Comparison of ENCODE assay signal across 16 cellular contexts in genomic region chr20:1296117-1296610, GRCh38. TPM values are rescaled to one million over a fixed set of nuclear protein-coding genes. Genes with fewer than 3 reads are reported as not detected.
DNase-seq lines count a peak whose midpoint lies in the region; ATAC-seq and TF ChIP-seq lines count a peak whose summit lies in the region.
"Had no signal": no experiment of that assay in that cellular context is flagged by ENCODE, and none has a peak within 500 bp of the region (broad histone marks: within the 10 kb centered on the region; RNA-seq: fewer than 3 reads in every experiment).

No MANE protein-coding gene starts in this region.

- POLR2A ChIA-PET in activated CD4-positive, alpha-beta T cell treated with anti-CD3 and anti-CD28 coated beads, Interleukin-2, amount 10 ng/mL, durations not matched to agents 7 days and 5 days (lab: Charles Lee): no interaction called here

- H3K4me3 Mint-ChIP-seq in activated CD4-positive, alpha-beta T cell treated with anti-CD3 and anti-CD28 coated beads, Interleukin-2, amount 10 ng/mL, durations not matched to agents 7 days and 5 days: no peak overlapping the region
- H3K4me3 Mint-ChIP-seq in stimulated activated effector memory CD8-positive, alpha-beta T cell treated with anti-CD3 and anti-CD28 coated beads, Interleukin-12 subunit alpha, Interleukin-12 subunit beta, amount 100 ng/mL, for 72 hours: no peak overlapping the region
- H3K4me3 Mint-ChIP-seq: B cell; CD4-positive, CD25-positive, alpha-beta regulatory T cell; CD8-positive, alpha-beta T cell had no signal

- TF ChIP-seq CTCF in omental fat pad (IDR thresholded peaks at IDR 0.05): no peak

- H3K4me1 Mint-ChIP-seq in activated CD4-positive, alpha-beta T cell treated with anti-CD3 and anti-CD28 coated beads, Interleukin-2, amount 10 ng/mL, durations not matched to agents 7 days and 5 days: peaks cover 32% of the 10 kb centered on the region
- peaks cover 13% of the 10 kb centered on the region for H3K4me1 Mint-ChIP-seq in stimulated activated effector memory CD8-positive, alpha-beta T cell treated with anti-CD3 and anti-CD28 coated beads, Interleukin-12 subunit alpha, Interleukin-12 subunit beta, amount 100 ng/mL, for 72 hours
- H3K4me1 Mint-ChIP-seq: B cell had no signal

- H3K27me3 Mint-ChIP-seq in activated CD4-positive, alpha-beta T cell treated with anti-CD3 and anti-CD28 coated beads, Interleukin-2, amount 10 ng/mL, durations not matched to agents 7 days and 5 days: no peaks in the 10 kb centered on the region
- H3K27me3 Mint-ChIP-seq: B cell; CD4-positive, CD25-positive, alpha-beta regulatory T cell had no signal

- intact Hi-C loops in posterior vena cava (cut with DNase I): no loop called here

- peaks cover 11% of the 10 kb centered on the region for H3K36me3 Mint-ChIP-seq in activated CD4-positive, alpha-beta T cell treated with anti-CD3 and anti-CD28 coated beads, Interleukin-2, amount 10 ng/mL, durations not matched to agents 7 days and 5 days (ENCODE audit: low read depth)
- no peaks in the 10 kb centered on the region for H3K36me3 Mint-ChIP-seq in stimulated activated effector memory CD8-positive, alpha-beta T cell treated with anti-CD3 and anti-CD28 coated beads, Interleukin-12 subunit alpha, Interleukin-12 subunit beta, amount 100 ng/mL, for 72 hours

- no peaks in the 10 kb centered on the region for H3K9me3 Mint-ChIP-seq in activated CD4-positive, alpha-beta T cell treated with anti-CD3 and anti-CD28 coated beads, Interleukin-2, amount 10 ng/mL, durations not matched to agents 7 days and 5 days
- no peaks in the 10 kb centered on the region for H3K9me3 Mint-ChIP-seq in stimulated activated effector memory CD8-positive, alpha-beta T cell treated with anti-CD3 and anti-CD28 coated beads, Interleukin-12 subunit alpha, Interleukin-12 subunit beta, amount 100 ng/mL, for 72 hours
- H3K9me3 Mint-ChIP-seq: CD4-positive, CD25-positive, alpha-beta regulatory T cell; CD8-positive, alpha-beta T cell had no signal

- DNase-seq in activated CD4-positive, alpha-beta T cell treated with anti-CD3 and anti-CD28 coated beads, Interleukin-2, amount 10 ng/mL, durations not matched to agents 7 days and 5 days: no peak
- no peak for DNase-seq in activated CD4-positive, alpha-beta T cell treated with anti-CD3 and anti-CD28 coated beads for 1 hour
- DNase-seq in posterior vena cava (ENCODE audit: low spot score): peak; percentile 69
- no peak for DNase-seq in stimulated activated effector memory CD8-positive, alpha-beta T cell treated with anti-CD3 and anti-CD28 coated beads, Interleukin-12 subunit alpha, Interleukin-12 subunit beta, amount 100 ng/mL, for 72 hours (ENCODE audit: low spot score in 2 of 2)
- DNase-seq in NOMO-1 treated with dmso at 0.1 percent for 144 hours (lab: John Stamatoyannopoulos, UW; ENCODE audit: unreplicated experiment): no peak
- no peak for DNase-seq in omental fat pad (ENCODE audit: low spot score)
- DNase-seq: Caco-2; CD4-positive, CD25-positive, alpha-beta regulatory T cell; CD8-positive, alpha-beta T cell; DMS153; DND-41; GM23248; H7; HCEC 1CT had no signal

- H3K27ac Mint-ChIP-seq in activated CD4-positive, alpha-beta T cell treated with anti-CD3 and anti-CD28 coated beads, Interleukin-2, amount 10 ng/mL, durations not matched to agents 7 days and 5 days: peak overlapping the region; percentile 12
- H3K27ac Mint-ChIP-seq in stimulated activated effector memory CD8-positive, alpha-beta T cell treated with anti-CD3 and anti-CD28 coated beads, Interleukin-12 subunit alpha, Interleukin-12 subunit beta, amount 100 ng/mL, for 72 hours: peak overlapping the region; percentile 8
- H3K27ac Mint-ChIP-seq: B cell had no signal

- CTCF ChIA-PET in activated CD4-positive, alpha-beta T cell treated with anti-CD3 and anti-CD28 coated beads, Interleukin-2, amount 10 ng/mL, durations not matched to agents 7 days and 5 days (lab: Charles Lee): no interaction called here

- ATAC-seq in stimulated activated effector memory CD8-positive, alpha-beta T cell treated with anti-CD3 and anti-CD28 coated beads, Interleukin-12 subunit alpha, Interleukin-12 subunit beta, amount 100 ng/mL, for 72 hours: no peak
- ATAC-seq in GM21515 (IDR thresholded peaks at IDR 0.05; ENCODE audit: unreplicated experiment): no peak
- no peak for ATAC-seq in omental fat pad (ENCODE audit: low FRiP score)
- ATAC-seq: CD8-positive, alpha-beta T cell had no signal

RNA-seq across cellular contexts. Expression of gene SNPH, which starts 30.1 kb away (rescaled TPM):
- 1 to 10 TPM; 7.3 to 8.4 TPM for total RNA-seq in activated CD4-positive, alpha-beta T cell treated with anti-CD3 and anti-CD28 coated beads, Interleukin-2, amount 10 ng/mL, durations not matched to agents 7 days and 5 days
- 10 to 100 TPM in 1 of 2 donors, 1 to 10 TPM in 1; 8.9 to 11.9 TPM for total RNA-seq in posterior vena cava
- total RNA-seq in omental fat pad: 1 to 10 TPM; 2.0 to 3.9 (median 2.5) TPM

RNA-seq across cellular contexts. Expression of gene SDCBP2, which starts 32.8 kb away (rescaled TPM):
- total RNA-seq in activated CD4-positive, alpha-beta T cell treated with anti-CD3 and anti-CD28 coated beads, Interleukin-2, amount 10 ng/mL, durations not matched to agents 7 days and 5 days: 1 to 10 TPM; 1.4 to 2.2 TPM
- total RNA-seq in posterior vena cava: 1 to 10 TPM; 3.1 to 5.4 TPM
- total RNA-seq in omental fat pad: 10 to 100 TPM in 2 of 4 donors, 1 to 10 TPM in 2; 7.7 to 18.0 (median 9.8) TPM
